Comparison of ENCODE assay signal across 1 cellular context in the genomic region with DNA sequence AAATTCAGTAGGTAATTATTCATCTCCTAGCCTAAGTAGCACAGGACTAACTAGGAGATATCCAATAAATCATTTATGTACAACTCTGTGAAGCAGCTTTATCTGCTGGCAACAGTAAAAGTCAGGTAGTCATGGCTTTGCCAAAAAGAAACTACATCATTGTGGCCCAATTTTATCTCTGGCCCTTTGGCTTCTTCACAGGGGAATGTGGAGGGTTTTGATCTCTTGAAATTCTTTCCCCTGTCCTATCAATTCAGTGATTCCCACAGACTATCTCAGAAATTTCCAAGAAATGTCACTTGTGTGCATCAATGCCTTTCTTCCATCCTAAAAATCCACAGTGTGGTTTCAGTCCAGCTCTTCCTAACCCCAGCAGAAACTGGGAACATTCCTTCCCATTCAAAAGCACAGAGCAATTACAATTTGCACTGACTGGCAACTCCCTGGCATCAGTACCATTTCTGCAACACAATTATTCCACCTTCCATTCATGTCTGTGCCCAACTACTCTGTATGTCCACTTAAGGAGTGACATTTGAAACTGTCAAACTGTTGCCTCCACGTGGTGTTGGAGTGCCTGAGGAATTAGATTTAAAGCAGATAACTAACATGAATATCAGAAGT.
TF ChIP-seq lines count a peak whose summit lies in the region.

No MANE protein-coding gene starts in this region.

TF ChIP-seq in A549, 52 proteins besides CTCF, POLR2A, EP300 and RAD21 (continued from another document):
- TF ChIP-seq, protein P1, sequence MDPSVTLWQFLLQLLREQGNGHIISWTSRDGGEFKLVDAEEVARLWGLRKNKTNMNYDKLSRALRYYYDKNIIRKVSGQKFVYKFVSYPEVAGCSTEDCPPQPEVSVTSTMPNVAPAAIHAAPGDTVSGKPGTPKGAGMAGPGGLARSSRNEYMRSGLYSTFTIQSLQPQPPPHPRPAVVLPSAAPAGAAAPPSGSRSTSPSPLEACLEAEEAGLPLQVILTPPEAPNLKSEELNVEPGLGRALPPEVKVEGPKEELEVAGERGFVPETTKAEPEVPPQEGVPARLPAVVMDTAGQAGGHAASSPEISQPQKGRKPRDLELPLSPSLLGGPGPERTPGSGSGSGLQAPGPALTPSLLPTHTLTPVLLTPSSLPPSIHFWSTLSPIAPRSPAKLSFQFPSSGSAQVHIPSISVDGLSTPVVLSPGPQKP (IDR thresholded peaks at IDR 0.05; ENCODE audit: low read depth, low read length), result no peak
- TF ChIP-seq, protein P2, sequence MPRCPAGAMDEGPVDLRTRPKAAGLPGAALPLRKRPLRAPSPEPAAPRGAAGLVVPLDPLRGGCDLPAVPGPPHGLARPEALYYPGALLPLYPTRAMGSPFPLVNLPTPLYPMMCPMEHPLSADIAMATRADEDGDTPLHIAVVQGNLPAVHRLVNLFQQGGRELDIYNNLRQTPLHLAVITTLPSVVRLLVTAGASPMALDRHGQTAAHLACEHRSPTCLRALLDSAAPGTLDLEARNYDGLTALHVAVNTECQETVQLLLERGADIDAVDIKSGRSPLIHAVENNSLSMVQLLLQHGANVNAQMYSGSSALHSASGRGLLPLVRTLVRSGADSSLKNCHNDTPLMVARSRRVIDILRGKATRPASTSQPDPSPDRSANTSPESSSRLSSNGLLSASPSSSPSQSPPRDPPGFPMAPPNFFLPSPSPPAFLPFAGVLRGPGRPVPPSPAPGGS (IDR thresholded peaks at IDR 0.05), result no peak
- TF ChIP-seq TFCP2L1 (CRISPR knock-in tag; IDR thresholded peaks at IDR 0.05) (no peak), FOSB (CRISPR knock-in tag; IDR thresholded peaks at IDR 0.05) (no peak), GATA3 (IDR thresholded peaks at IDR 0.05; ENCODE audit: borderline replicate concordance) (no peak)
TF ChIP-seq in A549: peak in this region for 0.
